Comparison of ENCODE assay signal across 16 cellular contexts in the genomic region with DNA sequence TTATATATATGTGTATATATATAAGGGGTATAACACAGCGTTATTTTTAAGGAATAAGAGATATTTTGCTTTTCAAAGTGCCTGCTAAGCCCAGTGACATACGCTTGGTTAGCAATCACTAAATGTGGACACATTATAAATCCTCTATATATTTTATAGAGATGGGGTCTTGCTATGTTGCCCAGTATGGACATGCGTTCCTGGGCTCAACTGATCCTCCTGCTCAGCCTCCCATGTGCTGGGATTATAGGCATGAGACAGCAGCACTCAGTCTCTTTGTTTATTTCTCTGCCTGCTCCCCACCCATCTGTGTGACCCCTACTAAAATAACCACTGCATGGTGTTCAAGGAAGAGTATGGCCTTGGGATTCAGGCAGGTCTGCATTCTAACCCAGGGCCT.
"Had no signal": no experiment of that assay in that cellular context is flagged by ENCODE, and none has a peak within 500 bp of the region (broad histone marks: within the 10 kb centered on the region; RNA-seq: fewer than 3 reads in every experiment).

No MANE protein-coding gene starts in this region.

- H3K4me3 ChIP-seq: thyroid gland had no signal

- H3K27ac Mint-ChIP-seq: activated naive CD8-positive, alpha-beta T cell treated with anti-CD3 and anti-CD28 coated beads, Interleukin-2, amount 10 ng/mL, durations not matched to agents 7 days and 5 days; stimulated activated naive CD8-positive, alpha-beta T cell treated with anti-CD3 and anti-CD28 coated beads, Interleukin-15, amount 100 ng/mL, for 72 hours had no signal

- H3K27me3 ChIP-seq: brain microvascular endothelial cell, thyroid gland had no signal

- DNase-seq: activated CD4-positive, alpha-beta T cell treated with anti-CD3 and anti-CD28 coated beads for 1 hour; activated CD4-positive, alpha-beta T cell treated with anti-CD3 and anti-CD28 coated beads, Interleukin-2, amount 50 U/mL, for 4 hours; activated naive CD4-positive, alpha-beta T cell; activated naive CD8-positive, alpha-beta T cell treated with anti-CD3 and anti-CD28 coated beads, Interleukin-2, amount 10 ng/mL, durations not matched to agents 7 days and 5 days; activated T-cell treated with anti-CD3 and anti-CD28 coated beads for 4 hours; brain microvascular endothelial cell; cortex of kidney; effector CD8-positive, alpha-beta T cell; islet precursor cell; mammary epithelial cell; naive B cell; stimulated activated naive CD8-positive, alpha-beta T cell treated with anti-CD3 and anti-CD28 coated beads, Interleukin-15, amount 100 ng/mL, for 72 hours; T-helper 1 cell; T1000; thyroid gland had no signal

- H3K4me1 ChIP-seq: parathyroid adenoma had no signal

- H3K9ac ChIP-seq: parathyroid adenoma had no signal

- H3K9me3 Mint-ChIP-seq: naive B cell had no signal

- H3K36me3 ChIP-seq: brain microvascular endothelial cell, thyroid gland had no signal

- H3K27ac ChIP-seq: brain microvascular endothelial cell, parathyroid adenoma, thyroid gland had no signal

- H3K27me3 Mint-ChIP-seq: activated naive CD8-positive, alpha-beta T cell treated with anti-CD3 and anti-CD28 coated beads, Interleukin-2, amount 10 ng/mL, durations not matched to agents 7 days and 5 days; naive B cell; stimulated activated naive CD8-positive, alpha-beta T cell treated with anti-CD3 and anti-CD28 coated beads, Interleukin-15, amount 100 ng/mL, for 72 hours had no signal

- H2AFZ ChIP-seq: parathyroid adenoma had no signal

- H3K9me3 ChIP-seq: thyroid gland had no signal

- H3K4me3 Mint-ChIP-seq: activated naive CD8-positive, alpha-beta T cell treated with anti-CD3 and anti-CD28 coated beads, Interleukin-2, amount 10 ng/mL, durations not matched to agents 7 days and 5 days; naive B cell; stimulated activated naive CD8-positive, alpha-beta T cell treated with anti-CD3 and anti-CD28 coated beads, Interleukin-15, amount 100 ng/mL, for 72 hours had no signal

- ATAC-seq: stimulated activated naive CD8-positive, alpha-beta T cell treated with anti-CD3 and anti-CD28 coated beads, Interleukin-15, amount 100 ng/mL, for 72 hours had no signal
